ENCODE assay signal across 18 cellular contexts in genomic region chr9:11931109-11931508, GRCh38.
DNase-seq lines count a peak whose midpoint lies in the region; TF ChIP-seq lines count a peak whose summit lies in the region.
"Had no signal": no experiment of that assay in that cellular context is flagged by ENCODE, and none has a peak within 500 bp of the region (broad histone marks: within the 10 kb centered on the region; RNA-seq: fewer than 3 reads in every experiment).

No MANE protein-coding gene starts in this region.

- peaks cover 3% of the 10 kb centered on the region for H3K9me3 Mint-ChIP-seq in glutamatergic neuron (ENCODE audit: unreplicated experiment)

- H3K4me1 Mint-ChIP-seq in glutamatergic neuron (ENCODE audit: low read depth, unreplicated experiment), result no peaks in the 10 kb centered on the region
- H3K4me1 Mint-ChIP-seq: CD14-positive monocyte had no signal

- H3K27me3 Mint-ChIP-seq in glutamatergic neuron (ENCODE audit: unreplicated experiment), result no peaks in the 10 kb centered on the region

- H3K4me3 Mint-ChIP-seq in glutamatergic neuron (ENCODE audit: unreplicated experiment), result no peak overlapping the region
- H3K4me3 Mint-ChIP-seq: CD14-positive monocyte had no signal

- H3K27ac Mint-ChIP-seq in glutamatergic neuron (ENCODE audit: unreplicated experiment), result no peak overlapping the region
- H3K27ac Mint-ChIP-seq: CD14-positive monocyte had no signal

- no peaks in the 10 kb centered on the region for H3K36me3 Mint-ChIP-seq in glutamatergic neuron (ENCODE audit: unreplicated experiment)
- H3K36me3 Mint-ChIP-seq: CD14-positive monocyte had no signal

- H3K4me3 ChIP-seq in fibroblast of pulmonary artery (replicated peaks; ENCODE audit: low read depth, low read length), result no peak overlapping the region
- H3K4me3 ChIP-seq: SJCRH30 had no signal

- TF ChIP-seq CTCF in fibroblast of pulmonary artery (IDR thresholded peaks at IDR 0.05; ENCODE audit: low read length, missing control alignments) (no peak), glutamatergic neuron (IDR thresholded peaks at IDR 0.05; ENCODE audit: partially characterized antibody, unreplicated experiment) (no peak)

- DNase-seq in A172 (ENCODE audit: low spot score) (peak; percentile 62), HPDE6-E6E7 (ENCODE audit: extremely low spot score) (peak; percentile 17), amniotic epithelial cell (ENCODE audit: low read depth) (peak; percentile 29), fibroblast of pulmonary artery (ENCODE audit: low read depth) (peak; percentile 6), glutamatergic neuron (no peak), SK-N-DZ (ENCODE audit: low spot score) (no peak), SHP77 (lab: John Stamatoyannopoulos, UW) (no peak)
- no peak for DNase-seq in activated CD8-positive, alpha-beta memory T cell treated with anti-CD3 and anti-CD28 coated beads for 24 hours
- DNase-seq: COR-L47, DMS53, Karpas-422, NCI-H1417, NCI-H2029, NCI-H2171 treated with DMSO at 0.1 percent for 48 hours, NCI-H510A, NCI-H82, SJCRH30 had no signal

Comparison
In these comparisons a context has a peak if more than half of its experiments do, and no peak if none do; other contexts are left out.
1. DNase-seq: peak in A172 (single experiment), HPDE6-E6E7 (single experiment), amniotic epithelial cell (single experiment) and fibroblast of pulmonary artery (single experiment); none in glutamatergic neuron (single experiment), SK-N-DZ (single experiment), SHP77 (0 of 2) and activated CD8-positive, alpha-beta memory T cell treated with anti-CD3 and anti-CD28 coated beads for 24 hours (single experiment).